In genomic region chr5:45454114-45454513, GRCh38 we compare ENCODE assay signal across 9 cellular contexts.
DNase-seq lines count a peak whose midpoint lies in the region; ATAC-seq and TF ChIP-seq lines count a peak whose summit lies in the region.
"Had no signal": no experiment of that assay in that cellular context is flagged by ENCODE, and none has a peak within 500 bp of the region (broad histone marks: within the 10 kb centered on the region; RNA-seq: fewer than 3 reads in every experiment).

No MANE protein-coding gene starts in this region.

- no peak for TF ChIP-seq POLR2A in esophagus muscularis mucosa (IDR thresholded peaks at IDR 0.05; ENCODE audit: low read depth)

- no peaks in the 10 kb centered on the region for H3K9me3 Mint-ChIP-seq in chondrocyte (ENCODE audit: low read depth)

- H3K27ac Mint-ChIP-seq in chondrocyte (ENCODE audit: unreplicated experiment): no peak overlapping the region

- no peak for TF ChIP-seq CTCF in brain microvascular endothelial cell (IDR thresholded peaks at IDR 0.05; ENCODE audit: low read depth, low read length, missing control alignments)
- no peak for TF ChIP-seq CTCF in esophagus muscularis mucosa (IDR thresholded peaks at IDR 0.05)
- TF ChIP-seq CTCF in chondrocyte (IDR thresholded peaks at IDR 0.05): no peak

- H3K4me3 ChIP-seq in brain microvascular endothelial cell (ENCODE audit: low read depth, low read length): no peak overlapping the region
- H3K4me3 ChIP-seq in esophagus muscularis mucosa: no peak overlapping the region
- H3K4me3 ChIP-seq: skin epidermis had no signal

- no peaks in the 10 kb centered on the region for H3K4me1 ChIP-seq in esophagus muscularis mucosa

- intact Hi-C loops in esophagus muscularis mucosa (cut with DNase I): no loop called here

- H3K36me3 ChIP-seq in brain microvascular endothelial cell (replicated peaks) (no peaks in the 10 kb centered on the region), esophagus muscularis mucosa (no peaks in the 10 kb centered on the region)

- no peak overlapping the region for H3K4me3 Mint-ChIP-seq in chondrocyte (ENCODE audit: unreplicated experiment)

- ATAC-seq in GM18858 (IDR thresholded peaks at IDR 0.05; ENCODE audit: unreplicated experiment): peak; percentile 67

- H3K27ac ChIP-seq in brain microvascular endothelial cell: no peak overlapping the region
- H3K27ac ChIP-seq in esophagus muscularis mucosa (replicated peaks in 1 of 4): no peak overlapping the region
- H3K27ac ChIP-seq: skin epidermis had no signal

- H3K27me3 Mint-ChIP-seq in chondrocyte (ENCODE audit: low read depth): no peaks in the 10 kb centered on the region

- no peaks in the 10 kb centered on the region for H3K4me1 Mint-ChIP-seq in chondrocyte (ENCODE audit: low read depth)

- TF ChIP-seq EP300 in esophagus muscularis mucosa (IDR thresholded peaks at IDR 0.05): no peak

- DNase-seq in LHCN-M2 (ENCODE audit: low read depth) (peak; percentile 2), brain microvascular endothelial cell (peak; percentile 1), myocyte (ENCODE audit: low read depth) (peak; percentile 7), KBM-7 (no peak), esophagus muscularis mucosa (ENCODE audit: extremely low spot score) (no peak), chondrocyte (ENCODE audit: low spot score) (no peak)
- DNase-seq in stimulated activated CD8-positive, alpha-beta memory T cell treated with anti-CD3 and anti-CD28 coated beads, Interleukin-4, amount 100 ng/mL, for 48 hours: no peak

- no peaks in the 10 kb centered on the region for H3K27me3 ChIP-seq in brain microvascular endothelial cell (replicated peaks)
- no peaks in the 10 kb centered on the region for H3K27me3 ChIP-seq in esophagus muscularis mucosa

- 46% methylated on average over 4 of the region's 4 CpGs for WGBS in esophagus muscularis mucosa

- no peaks in the 10 kb centered on the region for H3K9me3 ChIP-seq in esophagus muscularis mucosa

- H3K36me3 Mint-ChIP-seq in chondrocyte (ENCODE audit: low read depth): no peaks in the 10 kb centered on the region

- in situ Hi-C loops in brain microvascular endothelial cell (cut with HindIII; ENCODE audit: low pct_ligation_motif_present, low sequenced_read_pairs) (no loop called here), KBM-7 (cut with MboI; ENCODE audit: low pct_unique_long_range_greater_than_20kb, low sequenced_read_pairs) (no loop called here)

Comparison
In these comparisons a context has a peak if more than half of its experiments do, and no peak if none do; other contexts are left out.
1. DNase-seq: peak in LHCN-M2 (single experiment), brain microvascular endothelial cell (single experiment) and myocyte (single experiment); none in KBM-7 (single experiment), esophagus muscularis mucosa (single experiment), stimulated activated CD8-positive, alpha-beta memory T cell treated with anti-CD3 and anti-CD28 coated beads, Interleukin-4, amount 100 ng/mL, for 48 hours (single experiment) and chondrocyte (single experiment).